Comparison of ENCODE assay signal across 19 cellular contexts in the genomic region with DNA sequence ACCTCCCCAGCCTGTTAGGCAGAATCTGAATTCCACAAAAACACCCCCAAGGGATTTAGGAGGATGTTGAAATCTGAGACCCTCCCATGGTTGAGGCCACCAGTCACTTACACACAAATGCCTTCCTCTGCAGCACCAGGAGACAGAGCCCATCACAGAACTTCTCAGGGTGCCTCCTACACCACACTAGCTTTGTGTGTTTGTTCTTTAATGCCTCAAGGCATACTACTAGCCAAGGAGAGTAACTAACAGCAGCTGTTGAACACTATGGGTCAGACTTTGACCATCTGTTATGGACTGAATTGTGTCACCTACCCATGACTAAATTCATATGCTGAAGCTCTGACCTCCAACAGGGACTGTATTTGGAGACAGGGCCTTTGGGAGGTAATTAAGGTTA. TPM values are rescaled to one million over a fixed set of nuclear protein-coding genes. Genes with fewer than 3 reads are reported as not detected.
DNase-seq lines count a peak whose midpoint lies in the region; ATAC-seq and TF ChIP-seq lines count a peak whose summit lies in the region.
"Had no signal": no experiment of that assay in that cellular context is flagged by ENCODE, and none has a peak within 500 bp of the region (broad histone marks: within the 10 kb centered on the region; RNA-seq: fewer than 3 reads in every experiment).

No MANE protein-coding gene starts in this region.

- no peaks in the 10 kb centered on the region for H3F3A ChIP-seq in SK-N-SH (replicated peaks; ENCODE audit: insufficient read depth)

- H4K20me1 ChIP-seq in SK-N-SH (ENCODE audit: insufficient read depth) (peaks cover 5% of the 10 kb centered on the region; the same call in 1 of the 2 replicates), osteoblast (ENCODE audit: insufficient read depth, low read length) (peaks cover 7% of the 10 kb centered on the region)

- H3K27me3 Mint-ChIP-seq in progenitor cell of endocrine pancreas = no peaks in the 10 kb centered on the region
- no peaks in the 10 kb centered on the region for H3K27me3 Mint-ChIP-seq in naive thymus-derived CD8-positive, alpha-beta T cell

- H3K9me3 ChIP-seq in SK-N-SH (no peaks in the 10 kb centered on the region), osteoblast (ENCODE audit: low read depth, low read length) (no peaks in the 10 kb centered on the region)
- H3K9me3 ChIP-seq: ascending aorta, BE2C, left ventricle myocardium inferior, spleen, thyroid gland had no signal

- ATAC-seq in naive thymus-derived CD8-positive, alpha-beta T cell = no peak
- ATAC-seq: foreskin keratinocyte, Panc1 had no signal

- H3K4me3 Mint-ChIP-seq in progenitor cell of endocrine pancreas (ENCODE audit: low read depth) = no peak overlapping the region
- no peak overlapping the region for H3K4me3 Mint-ChIP-seq in naive thymus-derived CD8-positive, alpha-beta T cell
- H3K4me3 Mint-ChIP-seq: H9 had no signal

- DNase-seq in DMS 273 (lab: John Stamatoyannopoulos, UW; ENCODE audit: unreplicated experiment) (peak; percentile 76), M059J (ENCODE audit: low read depth) (peak; percentile 13), fibroblast of mammary gland (ENCODE audit: low read depth) (peak; percentile 31), progenitor cell of endocrine pancreas (ENCODE audit: low spot score, unreplicated experiment) (no peak), SK-N-SH (no peak), osteoblast (ENCODE audit: insufficient read length, low spot score, missing footprints) (no peak), T-helper 2 cell (no peak)
- DNase-seq in naive thymus-derived CD8-positive, alpha-beta T cell = no peak
- DNase-seq: activated gamma-delta T cell treated with Interleukin-2 at 50 U/mL for 16 hours, BE2C, foreskin keratinocyte, H9, left ventricle myocardium inferior, NCI-H2171 treated with DMSO at 0.1 percent for 48 hours, spleen, thyroid gland had no signal

- H3K27ac ChIP-seq in SK-N-SH (ENCODE audit: low read depth in 2 of 2, low read length in 1 of 2) = no peak overlapping the region
- no peak overlapping the region for H3K27ac ChIP-seq in osteoblast (ENCODE audit: low read depth, low read length)
- H3K27ac ChIP-seq: ascending aorta, foreskin keratinocyte, left ventricle myocardium inferior, thyroid gland, VCaP had no signal

- peak overlapping the region; percentile 73 for H3K27ac Mint-ChIP-seq in progenitor cell of endocrine pancreas
- H3K27ac Mint-ChIP-seq in naive thymus-derived CD8-positive, alpha-beta T cell = peak overlapping the region in 5 of 10 donors; percentile 20 to 46 (median 37)

- TF ChIP-seq EP300 in SK-N-SH (IDR thresholded peaks at IDR 0.05; ENCODE audit: borderline replicate concordance in 1 of 2, low read depth in 1 of 2, low read length in 1 of 2) = no peak

- H3K4me3 ChIP-seq in fibroblast of mammary gland (ENCODE audit: control insufficient read depth, low read depth, low read length) (no peak overlapping the region), SK-N-SH (ENCODE audit: low read depth in 2 of 2, low read length in 1 of 2) (no peak overlapping the region), osteoblast (ENCODE audit: insufficient read depth, low read length) (no peak overlapping the region)
- H3K4me3 ChIP-seq: ascending aorta, left ventricle myocardium inferior, spleen, thyroid gland had no signal

- POLR2A ChIA-PET in SK-N-SH (lab: Yijun Ruan, JAX) = interaction anchor here (1.4 kb wide), 1 partner anchor 19 kb away, joined by 3 read pairs; no protein-coding TSS in a partner anchor
- POLR2A ChIA-PET in naive thymus-derived CD8-positive, alpha-beta T cell (lab: Charles Lee) = interaction anchor here (0.6 to 1.0 kb wide), 2 partner anchors 8 to 23 kb away, joined by 3 to 4 read pairs; no protein-coding TSS in a partner anchor

- H3K27me3 ChIP-seq in SK-N-SH (ENCODE audit: insufficient read depth) (no peaks in the 10 kb centered on the region), osteoblast (ENCODE audit: insufficient read depth, low read length) (no peaks in the 10 kb centered on the region)
- H3K27me3 ChIP-seq: ascending aorta, BE2C, foreskin keratinocyte, spleen, thyroid gland had no signal

- no peak overlapping the region for H3K4me2 ChIP-seq in SK-N-SH
- no peak overlapping the region for H3K4me2 ChIP-seq in osteoblast (ENCODE audit: insufficient read depth, low read length)

- H3K79me2 ChIP-seq in SK-N-SH (ENCODE audit: insufficient read depth) (peaks cover 89% of the 10 kb centered on the region), osteoblast (ENCODE audit: insufficient read depth, low read length) (peaks cover 63% of the 10 kb centered on the region)

- H3K9me2 ChIP-seq in SK-N-SH = no peaks in the 10 kb centered on the region

- TF ChIP-seq CTCF in fibroblast of mammary gland (conservative IDR thresholded peaks at IDR 0.05; ENCODE audit: control insufficient read depth, insufficient read depth, low read depth, low read length) (no peak), progenitor cell of endocrine pancreas (IDR thresholded peaks at IDR 0.05; ENCODE audit: unreplicated experiment) (no peak), SK-N-SH (IDR thresholded peaks at IDR 0.05) (no peak), osteoblast (IDR thresholded peaks at IDR 0.05; ENCODE audit: extremely low read depth, low read depth, low read length) (no peak)

- peaks cover 6% of the 10 kb centered on the region for H3K36me3 Mint-ChIP-seq in progenitor cell of endocrine pancreas (ENCODE audit: insufficient read depth)
- peaks cover 0 to 64% (median 3%) of the 10 kb centered on the region in 3 donors for H3K36me3 Mint-ChIP-seq in naive thymus-derived CD8-positive, alpha-beta T cell

- H2AFZ ChIP-seq in SK-N-SH (ENCODE audit: low read depth) = no peak overlapping the region
- H2AFZ ChIP-seq in osteoblast (ENCODE audit: low read length) = no peak overlapping the region

- CTCF ChIA-PET in SK-N-SH (lab: Yijun Ruan, JAX) = interaction anchor here (0.6 kb wide), 1 partner anchor 1362 kb away, joined by 3 read pairs; no protein-coding TSS in a partner anchor

- no peaks in the 10 kb centered on the region for H3K4me1 Mint-ChIP-seq in progenitor cell of endocrine pancreas (ENCODE audit: low read depth)
- H3K4me1 Mint-ChIP-seq in naive thymus-derived CD8-positive, alpha-beta T cell = peaks cover 7 to 35% (median 17%) of the 10 kb centered on the region in 4 donors
- H3K4me1 Mint-ChIP-seq: H9 had no signal

- H3K9me3 Mint-ChIP-seq in progenitor cell of endocrine pancreas (ENCODE audit: low read depth) = no peaks in the 10 kb centered on the region
- no peaks in the 10 kb centered on the region for H3K9me3 Mint-ChIP-seq in naive thymus-derived CD8-positive, alpha-beta T cell
- H3K9me3 Mint-ChIP-seq: H9 had no signal

- TF ChIP-seq RAD21 in SK-N-SH (IDR thresholded peaks at IDR 0.05; ENCODE audit: low read length) = no peak

- H3K4me1 ChIP-seq in SK-N-SH (ENCODE audit: control insufficient read depth in 1 of 2, insufficient read depth in 2 of 2, low read depth in 1 of 2, low read length in 1 of 2) (no peaks in the 10 kb centered on the region), osteoblast (ENCODE audit: insufficient read depth, low read length) (no peaks in the 10 kb centered on the region)
- H3K4me1 ChIP-seq: ascending aorta, BE2C, foreskin keratinocyte, thyroid gland had no signal

- H3K36me3 ChIP-seq in SK-N-SH (replicated peaks in 1 of 2; ENCODE audit: control insufficient read depth in 1 of 2, insufficient read depth in 2 of 2, low read length in 1 of 2) (peaks cover 12 to 48% of the 10 kb centered on the region in 2 experiments), osteoblast (ENCODE audit: insufficient read depth, low read length) (peaks cover 27% of the 10 kb centered on the region)

- H3K9ac ChIP-seq in SK-N-SH = no peak overlapping the region

TF ChIP-seq in SK-N-SH, 30 proteins besides CTCF, POLR2A, EP300 and RAD21:
- no peak for TF ChIP-seq JUND (IDR thresholded peaks at IDR 0.05)

RNA-seq across cellular contexts. Expression of a gene that starts 9.5 kb away (rescaled TPM):
- 4.0 and 9.2 TPM in 2 replicates for total RNA-seq in M059J (2014; rRNA removed; shearing (Covaris generic))
- 11.2 and 11.7 TPM in 2 replicates for total RNA-seq in progenitor cell of endocrine pancreas
- 3.5 and 3.8 TPM in 2 replicates for polyA plus RNA-seq in SK-N-SH (2012; rRNA removed)
- polyA plus RNA-seq in SK-N-SH (2012; cell fraction: cytosol; rRNA removed) = 2.1 and 3.1 TPM in 2 replicates
- 8.0 and 8.6 TPM in 2 replicates for polyA plus RNA-seq in SK-N-SH (2012; cell fraction: nucleus; rRNA removed)
- total RNA-seq in osteoblast = 5.8 and 6.5 TPM in 2 replicates
- total RNA-seq in naive thymus-derived CD8-positive, alpha-beta T cell = 10 to 100 TPM; 16.5 to 18.5 TPM
- 1 to 10 TPM; 2.7 to 3.9 (median 3.1) TPM for polyA plus RNA-seq in naive thymus-derived CD8-positive, alpha-beta T cell

RNA-seq across cellular contexts. Expression of a gene that starts 22.4 kb away (rescaled TPM):
- 135 and 174 TPM in 2 replicates for total RNA-seq in M059J (2014; rRNA removed; shearing (Covaris generic))
- 73.0 and 81.3 TPM in 2 replicates for total RNA-seq in progenitor cell of endocrine pancreas
- 74.2 and 79.9 TPM in 2 replicates for polyA plus RNA-seq in SK-N-SH (2012; rRNA removed)
- 86.6 and 101 TPM in 2 replicates for polyA plus RNA-seq in SK-N-SH (2012; cell fraction: cytosol; rRNA removed)
- 67.7 and 70.5 TPM in 2 replicates for polyA plus RNA-seq in SK-N-SH (2012; cell fraction: nucleus; rRNA removed)
- 57.8 and 60.1 TPM in 2 replicates for total RNA-seq in osteoblast
- total RNA-seq in naive thymus-derived CD8-positive, alpha-beta T cell = 100 to 1,000 TPM; 102 to 104 TPM
- 10 to 100 TPM; 52.7 to 76.5 (median 63.9) TPM for polyA plus RNA-seq in naive thymus-derived CD8-positive, alpha-beta T cell

RNA-seq across cellular contexts. Expression of a gene that starts 23.4 kb away (rescaled TPM):
- 3.5 and 8.2 TPM in 2 replicates for total RNA-seq in M059J (2014; rRNA removed; shearing (Covaris generic))
- total RNA-seq in progenitor cell of endocrine pancreas (8.8 and 12.2 TPM in 2 replicates), osteoblast (2.4 and 2.5 TPM in 2 replicates)
- 3.3 and 4.3 TPM in 2 replicates for polyA plus RNA-seq in SK-N-SH (2012; rRNA removed)
- polyA plus RNA-seq in SK-N-SH (2012; cell fraction: cytosol; rRNA removed) = 2.6 and 4.0 TPM in 2 replicates
- polyA plus RNA-seq in SK-N-SH (2012; cell fraction: nucleus; rRNA removed) = 5.4 and 6.9 TPM in 2 replicates
- 1 to 10 TPM; 1.5 to 2.5 TPM for total RNA-seq in naive thymus-derived CD8-positive, alpha-beta T cell
- polyA plus RNA-seq in naive thymus-derived CD8-positive, alpha-beta T cell = under 1 TPM in 2 of 3 donors, not detected in 1; 0.22 to 0.28 TPM

Comparison
In these comparisons a context has a peak if more than half of its experiments do, and no peak if none do; other contexts are left out.
1. DNase-seq: peak in DMS 273 (single experiment), M059J (single experiment) and fibroblast of mammary gland (single experiment); none in progenitor cell of endocrine pancreas (single experiment), SK-N-SH (single experiment), osteoblast (single experiment), naive thymus-derived CD8-positive, alpha-beta T cell (0 of 10) and T-helper 2 cell (0 of 5).